In the genomic region with DNA sequence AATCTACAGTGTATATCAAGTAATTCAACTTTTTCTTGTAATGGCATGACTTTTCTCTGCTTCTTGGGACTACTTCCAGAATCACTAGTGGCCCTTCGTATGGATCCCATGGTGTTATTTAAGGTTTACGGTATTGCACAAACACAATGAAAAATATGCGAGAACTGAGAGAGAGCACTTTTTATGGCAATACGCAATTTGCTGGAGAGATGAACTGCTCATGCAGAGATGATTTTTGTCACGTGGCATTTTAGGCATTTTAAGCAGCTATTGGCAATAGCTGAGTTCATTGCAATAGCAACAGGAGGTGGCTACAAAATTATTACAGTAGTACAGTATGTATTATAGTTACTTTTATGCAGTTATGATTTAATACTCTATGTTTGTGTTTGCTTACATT, we compare ENCODE assay signal across 18 cellular contexts.
DNase-seq lines count a peak whose midpoint lies in the region; ATAC-seq, FAIRE-seq and TF ChIP-seq lines count a peak whose summit lies in the region.
"Had no signal": no experiment of that assay in that cellular context is flagged by ENCODE, and none has a peak within 500 bp of the region (broad histone marks: within the 10 kb centered on the region; RNA-seq: fewer than 3 reads in every experiment).

No MANE protein-coding gene starts in this region.

- peak; percentile 89 for TF ChIP-seq EP300 in Ishikawa (IDR thresholded peaks at IDR 0.05; ENCODE audit: borderline replicate concordance)

- peak; percentile 19; the same call in 1 of the 2 replicates for TF ChIP-seq RAD21 in Ishikawa (IDR thresholded peaks at IDR 0.05; ENCODE audit: low read depth)

- FAIRE-seq in GM19239 (lab: Jason Lieb, UNC): peak; percentile 56
- FAIRE-seq: G401.6, GM12892 had no signal

- TF ChIP-seq CTCF in choroid plexus epithelial cell (conservative IDR thresholded peaks at IDR 0.05; ENCODE audit: low read depth, low read length): no peak

- DNase-seq in GM19239 (ENCODE audit: insufficient read length, low spot score): no peak
- peak; percentile 28 for DNase-seq in choroid plexus epithelial cell (ENCODE audit: low read depth)
- DNase-seq in NCI-H526 (lab: John Stamatoyannopoulos, UW): no peak
- no peak for DNase-seq in hippocampal formation (lab: John Stamatoyannopoulos, UW)
- DNase-seq: 8988T; ACHN; C1 segment of cervical spinal cord; Caco-2; CD4-positive, alpha-beta memory T cell; DMS153; DND-41 had no signal

- ATAC-seq in SK-N-SH treated with all-trans-retinoic acid at 6 μM for 48 hours: no peak
- ATAC-seq: A549, GM23338 had no signal

- H3K4me3 ChIP-seq in choroid plexus epithelial cell (ENCODE audit: low read depth, low read length): no peak overlapping the region
- H3K4me3 ChIP-seq: A549, GM23338, HAP-1 had no signal

TF ChIP-seq in Ishikawa, 13 proteins besides CTCF, POLR2A, EP300 and RAD21:
- peak; percentile 81 for TF ChIP-seq NFIC (IDR thresholded peaks at IDR 0.05)
- TF ChIP-seq CREB1 (IDR thresholded peaks at IDR 0.05; ENCODE audit: low read depth): no peak
- TF ChIP-seq YY1 (IDR thresholded peaks at IDR 0.05; ENCODE audit: low read depth): no peak
- TF ChIP-seq FOXM1 (IDR thresholded peaks at IDR 0.05; ENCODE audit: borderline replicate concordance, low read depth): peak; percentile 65
- TF ChIP-seq, protein P1, sequence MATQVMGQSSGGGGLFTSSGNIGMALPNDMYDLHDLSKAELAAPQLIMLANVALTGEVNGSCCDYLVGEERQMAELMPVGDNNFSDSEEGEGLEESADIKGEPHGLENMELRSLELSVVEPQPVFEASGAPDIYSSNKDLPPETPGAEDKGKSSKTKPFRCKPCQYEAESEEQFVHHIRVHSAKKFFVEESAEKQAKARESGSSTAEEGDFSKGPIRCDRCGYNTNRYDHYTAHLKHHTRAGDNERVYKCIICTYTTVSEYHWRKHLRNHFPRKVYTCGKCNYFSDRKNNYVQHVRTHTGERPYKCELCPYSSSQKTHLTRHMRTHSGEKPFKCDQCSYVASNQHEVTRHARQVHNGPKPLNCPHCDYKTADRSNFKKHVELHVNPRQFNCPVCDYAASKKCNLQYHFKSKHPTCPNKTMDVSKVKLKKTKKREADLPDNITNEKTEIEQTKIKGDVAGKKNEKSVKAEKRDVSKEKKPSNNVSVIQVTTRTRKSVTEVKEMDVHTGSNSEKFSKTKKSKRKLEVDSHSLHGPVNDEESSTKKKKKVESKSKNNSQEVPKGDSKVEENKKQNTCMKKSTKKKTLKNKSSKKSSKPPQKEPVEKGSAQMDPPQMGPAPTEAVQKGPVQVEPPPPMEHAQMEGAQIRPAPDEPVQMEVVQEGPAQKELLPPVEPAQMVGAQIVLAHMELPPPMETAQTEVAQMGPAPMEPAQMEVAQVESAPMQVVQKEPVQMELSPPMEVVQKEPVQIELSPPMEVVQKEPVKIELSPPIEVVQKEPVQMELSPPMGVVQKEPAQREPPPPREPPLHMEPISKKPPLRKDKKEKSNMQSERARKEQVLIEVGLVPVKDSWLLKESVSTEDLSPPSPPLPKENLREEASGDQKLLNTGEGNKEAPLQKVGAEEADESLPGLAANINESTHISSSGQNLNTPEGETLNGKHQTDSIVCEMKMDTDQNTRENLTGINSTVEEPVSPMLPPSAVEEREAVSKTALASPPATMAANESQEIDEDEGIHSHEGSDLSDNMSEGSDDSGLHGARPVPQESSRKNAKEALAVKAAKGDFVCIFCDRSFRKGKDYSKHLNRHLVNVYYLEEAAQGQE (IDR thresholded peaks at IDR 0.05; ENCODE audit: low read depth): no peak
- peak; percentile 63; the same call in 1 of the 2 replicates for TF ChIP-seq MAX (IDR thresholded peaks at IDR 0.05)
- TF ChIP-seq TCF12 (IDR thresholded peaks at IDR 0.05; ENCODE audit: low read depth): peak; percentile 87
- TF ChIP-seq TEAD4 (IDR thresholded peaks at IDR 0.05): peak; percentile 93
- no peak for TF ChIP-seq TAF1 (IDR thresholded peaks at IDR 0.05; ENCODE audit: low read depth)
- TF ChIP-seq, protein P2, sequence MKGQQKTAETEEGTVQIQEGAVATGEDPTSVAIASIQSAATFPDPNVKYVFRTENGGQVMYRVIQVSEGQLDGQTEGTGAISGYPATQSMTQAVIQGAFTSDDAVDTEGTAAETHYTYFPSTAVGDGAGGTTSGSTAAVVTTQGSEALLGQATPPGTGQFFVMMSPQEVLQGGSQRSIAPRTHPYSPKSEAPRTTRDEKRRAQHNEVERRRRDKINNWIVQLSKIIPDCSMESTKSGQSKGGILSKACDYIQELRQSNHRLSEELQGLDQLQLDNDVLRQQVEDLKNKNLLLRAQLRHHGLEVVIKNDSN (IDR thresholded peaks at IDR 0.05): peak; percentile 92
- TF ChIP-seq CEBPB (IDR thresholded peaks at IDR 0.05): peak; percentile 87
- no peak for TF ChIP-seq EGR1 (IDR thresholded peaks at IDR 0.05)

TF ChIP-seq in SK-N-SH treated with all-trans-retinoic acid at 6 μM for 48 hours, 23 proteins besides CTCF, POLR2A, EP300 and RAD21:
- TF ChIP-seq, protein P3, sequence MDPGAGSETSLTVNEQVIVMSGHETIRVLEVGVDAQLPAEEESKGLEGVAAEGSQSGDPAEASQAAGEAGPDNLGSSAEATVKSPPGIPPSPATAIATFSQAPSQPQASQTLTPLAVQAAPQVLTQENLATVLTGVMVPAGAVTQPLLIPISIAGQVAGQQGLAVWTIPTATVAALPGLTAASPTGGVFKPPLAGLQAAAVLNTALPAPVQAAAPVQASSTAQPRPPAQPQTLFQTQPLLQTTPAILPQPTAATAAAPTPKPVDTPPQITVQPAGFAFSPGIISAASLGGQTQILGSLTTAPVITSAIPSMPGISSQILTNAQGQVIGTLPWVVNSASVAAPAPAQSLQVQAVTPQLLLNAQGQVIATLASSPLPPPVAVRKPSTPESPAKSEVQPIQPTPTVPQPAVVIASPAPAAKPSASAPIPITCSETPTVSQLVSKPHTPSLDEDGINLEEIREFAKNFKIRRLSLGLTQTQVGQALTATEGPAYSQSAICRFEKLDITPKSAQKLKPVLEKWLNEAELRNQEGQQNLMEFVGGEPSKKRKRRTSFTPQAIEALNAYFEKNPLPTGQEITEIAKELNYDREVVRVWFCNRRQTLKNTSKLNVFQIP (CRISPR knock-in tag; IDR thresholded peaks at IDR 0.05; ENCODE audit: borderline replicate concordance, low read depth): no peak
- TF ChIP-seq ZFP3 (CRISPR knock-in tag; IDR thresholded peaks at IDR 0.05) (no peak), ZNF565 (CRISPR knock-in tag; conservative IDR thresholded peaks at IDR 0.05; ENCODE audit: low read depth) (no peak), BACH2 (CRISPR knock-in tag; IDR thresholded peaks at IDR 0.05; ENCODE audit: borderline replicate concordance) (no peak), ARNTL (CRISPR knock-in tag; IDR thresholded peaks at IDR 0.05; ENCODE audit: borderline replicate concordance, low read depth) (no peak), SNAI2 (CRISPR knock-in tag; IDR thresholded peaks at IDR 0.05) (no peak), PPARA (CRISPR knock-in tag; IDR thresholded peaks at IDR 0.05; ENCODE audit: borderline replicate concordance) (no peak), OSR1 (CRISPR knock-in tag; IDR thresholded peaks at IDR 0.05) (no peak), TCF4 (CRISPR knock-in tag; IDR thresholded peaks at IDR 0.05; ENCODE audit: borderline replicate concordance) (no peak), PATZ1 (CRISPR knock-in tag; IDR thresholded peaks at IDR 0.05; ENCODE audit: borderline replicate concordance) (no peak), ZNF70 (CRISPR knock-in tag; IDR thresholded peaks at IDR 0.05) (no peak), ZFP30 (CRISPR knock-in tag; IDR thresholded peaks at IDR 0.05) (no peak)
- TF ChIP-seq, protein P4, sequence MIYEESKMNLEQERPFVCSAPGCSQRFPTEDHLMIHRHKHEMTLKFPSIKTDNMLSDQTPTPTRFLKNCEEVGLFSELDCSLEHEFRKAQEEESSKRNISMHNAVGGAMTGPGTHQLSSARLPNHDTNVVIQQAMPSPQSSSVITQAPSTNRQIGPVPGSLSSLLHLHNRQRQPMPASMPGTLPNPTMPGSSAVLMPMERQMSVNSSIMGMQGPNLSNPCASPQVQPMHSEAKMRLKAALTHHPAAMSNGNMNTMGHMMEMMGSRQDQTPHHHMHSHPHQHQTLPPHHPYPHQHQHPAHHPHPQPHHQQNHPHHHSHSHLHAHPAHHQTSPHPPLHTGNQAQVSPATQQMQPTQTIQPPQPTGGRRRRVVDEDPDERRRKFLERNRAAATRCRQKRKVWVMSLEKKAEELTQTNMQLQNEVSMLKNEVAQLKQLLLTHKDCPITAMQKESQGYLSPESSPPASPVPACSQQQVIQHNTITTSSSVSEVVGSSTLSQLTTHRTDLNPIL (CRISPR knock-in tag; IDR thresholded peaks at IDR 0.05; ENCODE audit: low read depth): no peak
